18 cellular contexts compared by ENCODE assay signal in the genomic region with DNA sequence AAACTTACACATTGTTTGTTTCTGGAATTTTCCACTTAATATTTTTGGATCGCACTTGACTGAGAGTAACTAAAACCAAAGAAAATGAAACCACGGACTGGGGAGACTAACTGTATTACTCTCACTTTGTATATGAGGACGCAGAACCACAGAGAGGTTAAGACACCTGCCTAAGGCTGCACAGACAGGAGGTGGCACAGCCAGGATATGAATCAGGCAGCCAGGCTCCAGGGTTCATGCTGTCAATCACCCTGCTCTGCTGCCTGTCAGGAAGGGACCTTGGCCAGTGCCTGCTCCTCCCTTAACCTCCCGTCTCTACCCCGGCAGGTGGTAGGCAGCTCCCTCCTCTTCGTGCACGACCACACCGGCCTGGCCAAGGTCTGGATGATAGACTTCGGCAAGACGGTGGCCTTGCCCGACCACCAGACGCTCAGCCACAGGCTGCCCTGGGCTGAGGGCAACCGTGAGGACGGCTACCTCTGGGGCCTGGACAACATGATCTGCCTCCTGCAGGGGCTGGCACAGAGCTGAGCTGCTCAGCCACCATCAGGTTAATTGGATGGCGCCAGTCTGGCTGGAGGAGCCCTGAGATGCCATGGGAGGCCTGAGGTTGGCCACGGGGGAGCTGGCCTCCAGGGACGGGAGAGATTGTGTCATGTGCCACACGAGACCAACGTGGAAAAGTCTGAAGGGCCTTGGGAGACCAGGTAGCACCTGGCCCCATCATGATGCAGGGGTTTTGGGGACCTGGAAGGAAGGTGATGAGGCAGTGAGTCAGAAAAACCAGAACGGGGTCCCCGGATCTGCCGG. TPM values are rescaled to one million over a fixed set of nuclear protein-coding genes. Genes with fewer than 3 reads are reported as not detected.
A peak's percentile ranks its signal among the peaks of the same experiment; 100 is the strongest.
DNase-seq lines count a peak whose midpoint lies in the region; ATAC-seq and TF ChIP-seq lines count a peak whose summit lies in the region.
"Had no signal": no experiment of that assay in that cellular context is flagged by ENCODE, and none has a peak within 500 bp of the region (broad histone marks: within the 10 kb centered on the region; RNA-seq: fewer than 3 reads in every experiment).

No MANE protein-coding gene starts in this region.

- H3K9me3 Mint-ChIP-seq in mesothelial cell of epicardium: no peaks in the 10 kb centered on the region
- H3K9me3 Mint-ChIP-seq: brain, T-cell, WTC11 had no signal

- H3K27ac ChIP-seq in left ventricle myocardium inferior (replicated peaks): peak overlapping the region; percentile 75
- H3K27ac ChIP-seq in heart left ventricle: no peak overlapping the region
- H3K27ac ChIP-seq in ascending aorta: peak overlapping the region; percentile 66 to 75
- peak overlapping the region; percentile 6 for H3K27ac ChIP-seq in upper lobe of right lung
- H3K27ac ChIP-seq: neutrophil had no signal

- intact Hi-C loops in left ventricle myocardium inferior (cut with micrococcal nuclease) (no loop called here), heart left ventricle (cut with DNase I) (loop anchor here in 1 of 10 donors (5.0 kb wide), 1 partner anchor 67 kb away; no protein-coding TSS in a partner anchor), ascending aorta (cut with DNase I) (no loop called here), upper lobe of right lung (cut with DNase I) (no loop called here)

- 85 to 87% (median 86%) methylated on average over 21 to 22 of the region's 22 CpGs for WGBS in heart left ventricle, 4 donors

- H3K27me3 Mint-ChIP-seq in mesothelial cell of epicardium (ENCODE audit: low read depth): no peaks in the 10 kb centered on the region
- H3K27me3 Mint-ChIP-seq: brain, T-cell had no signal

- H3K27me3 ChIP-seq in left ventricle myocardium inferior (ENCODE audit: low read depth) (no peaks in the 10 kb centered on the region), heart left ventricle (no peaks in the 10 kb centered on the region), ascending aorta (no peaks in the 10 kb centered on the region), upper lobe of right lung (no peaks in the 10 kb centered on the region)
- H3K27me3 ChIP-seq: neutrophil had no signal

- H3K27ac Mint-ChIP-seq in mesothelial cell of epicardium: peak overlapping the region; percentile 26
- H3K27ac Mint-ChIP-seq: T-cell, WTC11 had no signal

- no peak for DNase-seq in left ventricle myocardium inferior
- DNase-seq in heart left ventricle: no peak
- no peak for DNase-seq in ascending aorta (ENCODE audit: low spot score in 2 of 2)
- DNase-seq in mesothelial cell of epicardium (ENCODE audit: low spot score in 2 of 2, unreplicated experiment in 2 of 2): no peak
- peak; percentile 60 for DNase-seq in upper lobe of right lung
- DNase-seq in GM20000 (ENCODE audit: low spot score): no peak
- no peak for DNase-seq in NCI-H1436 (lab: John Stamatoyannopoulos, UW)
- DNase-seq: activated naive CD4-positive, alpha-beta T cell; effector CD4-positive, alpha-beta T cell; KBM-7; mesendoderm; NCI-H2107; stimulated activated CD4-positive, alpha-beta T cell treated with anti-CD3 and anti-CD28 coated beads, Interleukin-2, amount 100 ng/mL, for 48 hours; T-cell had no signal

- H3K4me3 Mint-ChIP-seq in mesothelial cell of epicardium: no peak overlapping the region
- H3K4me3 Mint-ChIP-seq: brain, T-cell, WTC11 had no signal

- TF ChIP-seq POLR2A in heart left ventricle (IDR thresholded peaks at IDR 0.05): no peak

- H3K36me3 ChIP-seq in left ventricle myocardium inferior (peaks cover 58% of the 10 kb centered on the region), heart left ventricle (peaks cover 0 to 66% (median 56%) of the 10 kb centered on the region in 9 donors), ascending aorta (peaks cover 57% of the 10 kb centered on the region in 2 donors), upper lobe of right lung (peaks cover 63% of the 10 kb centered on the region)

- H3K9me3 ChIP-seq in left ventricle myocardium inferior (replicated peaks) (no peaks in the 10 kb centered on the region), heart left ventricle (no peaks in the 10 kb centered on the region), ascending aorta (no peaks in the 10 kb centered on the region), upper lobe of right lung (no peaks in the 10 kb centered on the region)
- H3K9me3 ChIP-seq: neutrophil had no signal

- ATAC-seq in heart left ventricle (no peak), upper lobe of right lung (no peak), esophagus mucosa (no peak)
- ATAC-seq: T-cell, WTC11 had no signal

- H3K36me3 Mint-ChIP-seq in mesothelial cell of epicardium: peaks cover 22% of the 10 kb centered on the region

- H3K4me1 ChIP-seq in left ventricle myocardium inferior (peaks cover 41% of the 10 kb centered on the region), heart left ventricle (peaks cover 0 to 25% (median 13%) of the 10 kb centered on the region in 12 donors), ascending aorta (peaks cover 6 to 11% of the 10 kb centered on the region in 2 donors), upper lobe of right lung (peaks cover 5% of the 10 kb centered on the region)

- TF ChIP-seq CTCF in left ventricle myocardium inferior (IDR thresholded peaks at IDR 0.05; ENCODE audit: borderline replicate concordance): no peak
- no peak for TF ChIP-seq CTCF in heart left ventricle (IDR thresholded peaks at IDR 0.05)
- no peak for TF ChIP-seq CTCF in ascending aorta (IDR thresholded peaks at IDR 0.05)
- no peak for TF ChIP-seq CTCF in mesothelial cell of epicardium (IDR thresholded peaks at IDR 0.05; ENCODE audit: unreplicated experiment)
- no peak for TF ChIP-seq CTCF in upper lobe of right lung (IDR thresholded peaks at IDR 0.05)
- TF ChIP-seq CTCF in GM20000 (IDR thresholded peaks at IDR 0.05; ENCODE audit: extremely low read depth, missing control alignments): no peak

- H3K4me3 ChIP-seq in left ventricle myocardium inferior (no peak overlapping the region), heart left ventricle (no peak overlapping the region), ascending aorta (no peak overlapping the region), upper lobe of right lung (no peak overlapping the region)

- no peaks in the 10 kb centered on the region for H3K4me1 Mint-ChIP-seq in mesothelial cell of epicardium
- H3K4me1 Mint-ChIP-seq: brain, T-cell had no signal

RNA-seq across cellular contexts. Expression of a gene that starts 11.0 kb away (rescaled TPM):
- 7.4 TPM for total RNA-seq in left ventricle myocardium inferior
- total RNA-seq in heart left ventricle: 10 to 100 TPM in 3 of 9 donors, 1 to 10 TPM in 6; 4.2 to 11.1 (median 8.6) TPM
- 1 to 10 TPM; 4.5 to 7.7 TPM for polyA plus RNA-seq in heart left ventricle
- 8.3 TPM for total RNA-seq in ascending aorta
- 14.2 to 18.4 TPM (median 15.0 TPM) in 3 replicates for total RNA-seq in mesothelial cell of epicardium
- total RNA-seq in upper lobe of right lung: 18.5 TPM
- 5.4 TPM for total RNA-seq in esophagus mucosa

RNA-seq across cellular contexts. Expression of a gene that starts 11.8 kb away (rescaled TPM):
- 27.9 TPM for total RNA-seq in left ventricle myocardium inferior
- 10 to 100 TPM; 22.5 to 50.2 (median 31.6) TPM for total RNA-seq in heart left ventricle
- polyA plus RNA-seq in heart left ventricle: 10 to 100 TPM; 23.5 to 32.3 TPM
- total RNA-seq in ascending aorta: 154 TPM
- total RNA-seq in mesothelial cell of epicardium: 109 to 121 TPM (median 111 TPM) in 3 replicates
- total RNA-seq in upper lobe of right lung: 51.7 TPM
- 69.8 TPM for total RNA-seq in esophagus mucosa

RNA-seq across cellular contexts. Expression of a gene that starts 22.3 kb away (rescaled TPM):
- total RNA-seq in left ventricle myocardium inferior (9.8 TPM), heart left ventricle (10 to 100 TPM in 3 of 9 donors, 1 to 10 TPM in 6; 6.9 to 27.3 (median 8.9) TPM), ascending aorta (60.7 TPM), mesothelial cell of epicardium (26.2 to 28.3 TPM (median 27.0 TPM) in 3 replicates), upper lobe of right lung (51.6 TPM), esophagus mucosa (59.5 TPM)
- 10 to 100 TPM; 13.0 to 22.7 TPM for polyA plus RNA-seq in heart left ventricle

RNA-seq across cellular contexts. Expression of a gene that starts 22.5 kb away (rescaled TPM):
- total RNA-seq in left ventricle myocardium inferior (24.0 TPM), heart left ventricle (10 to 100 TPM; 18.2 to 49.7 (median 27.8) TPM), ascending aorta (33.3 TPM), mesothelial cell of epicardium (45.9 to 58.3 TPM (median 54.8 TPM) in 3 replicates), upper lobe of right lung (43.6 TPM), esophagus mucosa (18.7 TPM)
- 10 to 100 TPM; 25.1 to 38.3 TPM for polyA plus RNA-seq in heart left ventricle

RNA-seq across cellular contexts. Expression of a gene that starts 36.1 kb away (rescaled TPM):
- total RNA-seq in left ventricle myocardium inferior (not detected), heart left ventricle (1 to 10 TPM in 2 of 9 donors, under 1 TPM in 2, not detected in 5; 0.72 to 3.0 (median 0.99) TPM), ascending aorta (not detected), mesothelial cell of epicardium (1.2 to 2.7 TPM (median 1.4 TPM) in 3 replicates), upper lobe of right lung (not detected), esophagus mucosa (7.5 TPM)
- 1 to 10 TPM in 1 of 2 donors, under 1 TPM in 1; 0.99 to 1.0 TPM for polyA plus RNA-seq in heart left ventricle
- total RNA-seq: WTC11 had no signal

Comparison
In these comparisons a context has a peak if more than half of its experiments do, and no peak if none do; other contexts are left out.
1. H3K27ac ChIP-seq: peak in left ventricle myocardium inferior (single experiment), ascending aorta (2 of 2) and upper lobe of right lung (single experiment); none in heart left ventricle (0 of 12).